26 cellular contexts compared by ENCODE assay signal in the genomic region with DNA sequence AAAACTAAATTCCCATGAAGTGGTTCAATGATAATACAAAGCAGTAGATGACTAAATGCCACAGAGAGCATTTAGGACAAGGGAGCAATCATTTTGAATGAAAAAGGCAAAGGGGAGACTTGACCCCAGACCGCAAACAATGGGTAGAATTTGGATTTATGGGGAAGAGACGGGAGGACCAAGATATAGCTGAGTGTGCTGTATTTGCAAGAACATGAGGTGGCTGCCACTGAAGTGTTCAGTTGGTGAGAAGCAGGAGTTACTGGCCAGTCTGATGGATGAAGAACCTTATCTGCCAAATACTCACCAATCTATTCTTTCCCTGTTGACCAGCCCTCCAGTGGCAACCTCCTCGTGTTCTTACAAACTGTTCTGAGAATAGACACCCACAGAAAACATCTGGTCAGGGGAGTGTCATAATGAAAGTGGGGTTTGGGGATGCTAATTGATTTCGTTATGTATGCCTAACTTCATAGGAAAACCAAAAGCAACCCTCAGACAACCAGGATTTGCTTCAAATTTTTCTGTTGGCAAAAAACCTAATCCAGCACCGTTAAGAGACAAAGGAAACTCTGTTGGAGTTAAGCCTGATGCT. TPM values are rescaled to one million over a fixed set of nuclear protein-coding genes. Genes with fewer than 3 reads are reported as not detected.
DNase-seq lines count a peak whose midpoint lies in the region; ATAC-seq, FAIRE-seq and TF ChIP-seq lines count a peak whose summit lies in the region.
"Had no signal": no experiment of that assay in that cellular context is flagged by ENCODE, and none has a peak within 500 bp of the region (broad histone marks: within the 10 kb centered on the region; RNA-seq: fewer than 3 reads in every experiment).

No MANE protein-coding gene starts in this region.

- FAIRE-seq in GM12892 (lab: Jason Lieb, UNC) = peak; percentile 51

- H3K27ac ChIP-seq in IMR-90 (ENCODE audit: insufficient read depth, low read length) (no peak overlapping the region), esophagus muscularis mucosa (replicated peaks in 1 of 4) (no peak overlapping the region)

- H3K56ac ChIP-seq in IMR-90 (ENCODE audit: extremely low read depth, insufficient read depth, low read length) = no peak overlapping the region

- H3K9me3 ChIP-seq in IMR-90 (ENCODE audit: control insufficient read depth, insufficient read depth, low read length) (no peaks in the 10 kb centered on the region), esophagus muscularis mucosa (no peaks in the 10 kb centered on the region)
- H3K9me3 ChIP-seq: SK-N-SH had no signal

- H3K27ac Mint-ChIP-seq in activated CD4-positive, alpha-beta T cell treated with anti-CD3 and anti-CD28 coated beads for 36 hours = no peak overlapping the region
- H3K27ac Mint-ChIP-seq: CD8-positive, alpha-beta T cell had no signal

- no peaks in the 10 kb centered on the region for H3K9me3 Mint-ChIP-seq in activated CD4-positive, alpha-beta T cell treated with anti-CD3 and anti-CD28 coated beads for 36 hours (ENCODE audit: low read depth)
- H3K9me3 Mint-ChIP-seq: CD8-positive, alpha-beta T cell had no signal

- WGBS in IMR-90 (ENCODE audit: extremely low coverage in 2 of 2, insufficient read length in 1 of 2), 2 experiments = 40% methylated on average over 1 of the region's 5 CpGs; no CpG with 5 or more reads in 1 of the 2 experiments
- WGBS in esophagus muscularis mucosa = 89% methylated on average over 5 of the region's 5 CpGs

- H3K4me3 ChIP-seq in IMR-90 (ENCODE audit: insufficient read depth, low read depth, low read length) (no peak overlapping the region), esophagus muscularis mucosa (no peak overlapping the region)

- H4K8ac ChIP-seq in IMR-90 (ENCODE audit: low read depth in 2 of 2, low read length in 2 of 2) = no peak overlapping the region

- no peak overlapping the region for H2BK15ac ChIP-seq in IMR-90 (ENCODE audit: low read depth, low read length)

- H3K27me3 Mint-ChIP-seq in activated CD4-positive, alpha-beta T cell treated with anti-CD3 and anti-CD28 coated beads for 36 hours = no peaks in the 10 kb centered on the region

- no peak overlapping the region for H3K4ac ChIP-seq in IMR-90 (ENCODE audit: low read depth, low read length)

- H3K79me1 ChIP-seq in IMR-90 (ENCODE audit: low read depth in 1 of 2, low read length in 2 of 2) = no peaks in the 10 kb centered on the region

- no peak overlapping the region for H4K5ac ChIP-seq in IMR-90 (ENCODE audit: low read depth, low read length)

- H3K14ac ChIP-seq in IMR-90 (replicated peaks; ENCODE audit: low read depth, low read length) = no peak overlapping the region

- in situ Hi-C loops in IMR-90 (cut with MboI; ENCODE audit: low sequenced_read_pairs) = no loop called here

- TF ChIP-seq CTCF in IMR-90 (conservative IDR thresholded peaks at IDR 0.05; ENCODE audit: low read depth, low read length) = no peak
- no peak for TF ChIP-seq CTCF in esophagus muscularis mucosa (IDR thresholded peaks at IDR 0.05)

- H3K36me3 ChIP-seq in IMR-90 (ENCODE audit: control insufficient read depth, insufficient read depth, low read length) (peaks cover 7% of the 10 kb centered on the region), esophagus muscularis mucosa (peaks cover 12 to 69% (median 45%) of the 10 kb centered on the region in 4 donors)

- H2BK120ac ChIP-seq in IMR-90 (ENCODE audit: low read depth, low read length) = no peak overlapping the region

- POLR2A ChIA-PET in activated CD4-positive, alpha-beta T cell treated with anti-CD3 and anti-CD28 coated beads for 36 hours (lab: Charles Lee) = interaction anchor here (0.6 kb wide), 1 partner anchor 588 kb away, joined by 3 read pairs; no protein-coding TSS in a partner anchor
- POLR2A ChIA-PET in IMR-90 (lab: Charles Lee; ENCODE audit: unreplicated experiment) = interaction anchor here (0.6 kb wide), 1 partner anchor 166 kb away, joined by 3 read pairs; no protein-coding TSS in a partner anchor

- no peak overlapping the region for H2BK20ac ChIP-seq in IMR-90 (ENCODE audit: low read depth, low read length)

- CTCF ChIA-PET in activated CD4-positive, alpha-beta T cell treated with anti-CD3 and anti-CD28 coated beads for 36 hours (lab: Charles Lee) = interaction anchor here (0.7 to 1.0 kb wide), 2 partner anchors 8 to 14 kb away, joined by 3 read pairs; no protein-coding TSS in a partner anchor
- CTCF ChIA-PET in IMR-90 (lab: Yijun Ruan, JAX) = no interaction called here

- no peak for DNase-seq in activated CD4-positive, alpha-beta T cell treated with anti-CD3 and anti-CD28 coated beads for 36 hours
- no peak for DNase-seq in activated CD4-positive, alpha-beta T cell treated with anti-CD3 and anti-CD28 coated beads for 1 hour
- DNase-seq in GM12892 (ENCODE audit: insufficient read length) = no peak
- DNase-seq in IMR-90 = no peak
- DNase-seq in esophagus muscularis mucosa (ENCODE audit: extremely low spot score) = peak; percentile 24
- no peak for DNase-seq in hepatic stellate cell (ENCODE audit: low spot score)
- no peak for DNase-seq in NK-92 (lab: John Stamatoyannopoulos, UW; ENCODE audit: unreplicated experiment)
- DNase-seq: 8988T; AML-193; C1 segment of cervical spinal cord; CD8-positive, alpha-beta T cell; DND-41; GOT3; KG1; NCI-H1092; NCI-H1436 treated with DMSO at 0.1 percent for 48 hours; NCI-H1930; NCI-H226; NCI-H510A treated with DMSO at 0.1 percent for 48 hours; NCI-H748 treated with DMSO at 0.1 percent for 48 hours; NK-92 treated with Interleukin-12 subunit alpha and Interleukin-12 subunit beta, amount 100 ng/mL, for 24 hours; SIG-M5; SK-N-SH had no signal

- no peak overlapping the region for H2AK5ac ChIP-seq in IMR-90 (ENCODE audit: low read depth, low read length)

- H4K20me1 ChIP-seq in IMR-90 (ENCODE audit: insufficient read depth, low read length) = no peaks in the 10 kb centered on the region

- H3K36me3 Mint-ChIP-seq in activated CD4-positive, alpha-beta T cell treated with anti-CD3 and anti-CD28 coated beads for 36 hours (ENCODE audit: low read depth) = peaks cover 16% of the 10 kb centered on the region

- no peak for TF ChIP-seq RAD21 in IMR-90 (IDR thresholded peaks at IDR 0.05; ENCODE audit: low read length)

- BruUV-seq in IMR-90 (replicated peaks; lab: Mats Ljungman, UMichigan) = no TSS peak

- no peak overlapping the region for H3K23ac ChIP-seq in IMR-90 (ENCODE audit: low read depth, low read length)

- no peak overlapping the region for H3K18ac ChIP-seq in IMR-90 (ENCODE audit: low read depth, low read length)

- no peak overlapping the region for H3K4me2 ChIP-seq in IMR-90 (ENCODE audit: low read depth, low read length)
- H3K4me2 ChIP-seq: SK-N-SH had no signal

- H2BK5ac ChIP-seq in IMR-90 (ENCODE audit: low read depth, low read length, poor library complexity, severe bottlenecking) = no peak overlapping the region

- no peaks in the 10 kb centered on the region for H3K4me1 ChIP-seq in IMR-90 (ENCODE audit: control insufficient read depth, insufficient read depth, low read length)
- H3K4me1 ChIP-seq in esophagus muscularis mucosa = no peaks in the 10 kb centered on the region

- TF ChIP-seq POLR2A in GM12892 (IDR thresholded peaks at IDR 0.05; ENCODE audit: low read depth, low read length) (no peak), IMR-90 (IDR thresholded peaks at IDR 0.05; ENCODE audit: low read depth, low read length) (no peak), esophagus muscularis mucosa (IDR thresholded peaks at IDR 0.05; ENCODE audit: low read depth) (no peak)

- H3K27me3 ChIP-seq in IMR-90 (ENCODE audit: control insufficient read depth, insufficient read depth, low read length) (no peaks in the 10 kb centered on the region), esophagus muscularis mucosa (no peaks in the 10 kb centered on the region)

- H3K4me3 Mint-ChIP-seq in activated CD4-positive, alpha-beta T cell treated with anti-CD3 and anti-CD28 coated beads for 36 hours = no peak overlapping the region
- H3K4me3 Mint-ChIP-seq: CD8-positive, alpha-beta T cell had no signal

- intact Hi-C loops in activated CD4-positive, alpha-beta T cell treated with anti-CD3 and anti-CD28 coated beads for 36 hours (cut with DNase I, micrococcal nuclease) = no loop called here
- intact Hi-C loops in IMR-90 (cut with micrococcal nuclease) = no loop called here
- intact Hi-C loops in esophagus muscularis mucosa (cut with DNase I) = no loop called here

- no peak overlapping the region for H2AK9ac ChIP-seq in IMR-90 (replicated peaks; ENCODE audit: low read depth, low read length, poor library complexity)

- H3K9ac ChIP-seq in IMR-90 (ENCODE audit: low read depth, low read length) = no peak overlapping the region
- H3K9ac ChIP-seq: SK-N-SH had no signal

- H2AFZ ChIP-seq in IMR-90 (replicated peaks; ENCODE audit: low read length, poor library complexity) = no peak overlapping the region

- dilution Hi-C loops in IMR-90 (cut with HindIII; ENCODE audit: low sequenced_read_pairs, unreplicated experiment) = no loop called here

- TF ChIP-seq EP300 in esophagus muscularis mucosa (IDR thresholded peaks at IDR 0.05) = no peak

- ATAC-seq in activated CD4-positive, alpha-beta T cell treated with anti-CD3 and anti-CD28 coated beads for 36 hours = peak; percentile 30
- no peak for ATAC-seq in IMR-90 (ENCODE audit: low read depth)
- no peak for ATAC-seq in HG02763 (IDR thresholded peaks at IDR 0.05; ENCODE audit: unreplicated experiment)
- ATAC-seq: CD8-positive, alpha-beta T cell; HCT116; Panc1 had no signal

- H3K9me1 ChIP-seq in IMR-90 (ENCODE audit: insufficient read depth, low read length) = no peaks in the 10 kb centered on the region

- H3K4me1 Mint-ChIP-seq in activated CD4-positive, alpha-beta T cell treated with anti-CD3 and anti-CD28 coated beads for 36 hours = peaks cover 4% of the 10 kb centered on the region

- H4K91ac ChIP-seq in IMR-90 (ENCODE audit: insufficient read depth, low read depth, low read length) = no peak overlapping the region

TF ChIP-seq in IMR-90, 13 proteins besides CTCF, POLR2A, EP300 and RAD21 (continues in another document):
- TF ChIP-seq SMC3 (IDR thresholded peaks at IDR 0.05; ENCODE audit: low read depth, low read length) (no peak), MAFK (IDR thresholded peaks at IDR 0.05; ENCODE audit: low read depth, low read length) (0 out of 2 replicates have a peak, but pooled peaks have one; percentile 29), CEBPB (IDR thresholded peaks at IDR 0.05; ENCODE audit: low read depth, low read length) (no peak), CHD1 (IDR thresholded peaks at IDR 0.05; ENCODE audit: low read depth, low read length) (no peak), MXI1 (IDR thresholded peaks at IDR 0.05; ENCODE audit: borderline replicate concordance, low read depth, low read length) (no peak), RFX5 (IDR thresholded peaks at IDR 0.05; ENCODE audit: low read depth, low read length) (no peak)

RNA-seq across cellular contexts. Expression of gene TDRD7, which starts 19.8 kb away (rescaled TPM):
- 1 to 10 TPM; 9.3 TPM for total RNA-seq in activated CD4-positive, alpha-beta T cell treated with anti-CD3 and anti-CD28 coated beads for 36 hours
- 13.9 TPM for polyA plus RNA-seq in GM12892 (2012; ENCODE audit: missing spikeins)
- 8.1 and 9.7 TPM in 2 replicates for total RNA-seq in IMR-90 (2012; rRNA removed)
- 3.9 and 4.4 TPM in 2 replicates for polyA plus RNA-seq in IMR-90 (2012; rRNA removed)
- 1.3 and 1.8 TPM in 2 replicates for polyA plus RNA-seq in IMR-90 (2012; cell fraction: cytosol; rRNA removed)
- polyA plus RNA-seq in IMR-90 (2012; cell fraction: nucleus; rRNA removed; ENCODE audit: low replicate concordance) = 1.0 and 7.9 TPM in 2 replicates
- 10 to 100 TPM; 15.4 to 22.9 (median 16.4) TPM for total RNA-seq in esophagus muscularis mucosa
